1 cellular context compared by ENCODE assay signal in genomic region chr22:50216684-50217520, GRCh38.
TF ChIP-seq lines count a peak whose summit lies in the region.

No MANE protein-coding gene starts in this region.

TF ChIP-seq in HepG2, 621 proteins besides CTCF, POLR2A, EP300 and RAD21:
- TF ChIP-seq SPEN (CRISPR knock-in tag; IDR thresholded peaks at IDR 0.05; ENCODE audit: low read depth) (no peak), HDAC6 (IDR thresholded peaks at IDR 0.05; ENCODE audit: low read depth, low read length) (no peak), ZNF619 (CRISPR knock-in tag; IDR thresholded peaks at IDR 0.05) (no peak), HMGXB3 (CRISPR knock-in tag; IDR thresholded peaks at IDR 0.05; ENCODE audit: borderline replicate concordance) (no peak), SALL1 (CRISPR knock-in tag; IDR thresholded peaks at IDR 0.05) (no peak), TOE1 (CRISPR knock-in tag; IDR thresholded peaks at IDR 0.05) (no peak), ZNF713 (CRISPR knock-in tag; IDR thresholded peaks at IDR 0.05) (no peak), JUNB (CRISPR knock-in tag; IDR thresholded peaks at IDR 0.05; ENCODE audit: borderline replicate concordance) (no peak), POLR2G (IDR thresholded peaks at IDR 0.05; ENCODE audit: low read depth, low read length) (peak; percentile 38), ZNF557 (CRISPR knock-in tag; IDR thresholded peaks at IDR 0.05) (no peak), SIN3B (IDR thresholded peaks at IDR 0.05; ENCODE audit: low read length) (no peak), KLF6 (CRISPR knock-in tag; IDR thresholded peaks at IDR 0.05) (no peak), PRPF4 (IDR thresholded peaks at IDR 0.05; ENCODE audit: low read depth, low read length, poor library complexity, severe bottlenecking) (no peak), ZNF136 (CRISPR knock-in tag; IDR thresholded peaks at IDR 0.05; ENCODE audit: low read depth) (no peak), ERF (CRISPR knock-in tag; IDR thresholded peaks at IDR 0.05) (no peak), KDM5B (CRISPR knock-in tag; IDR thresholded peaks at IDR 0.05; ENCODE audit: borderline replicate concordance) (0 out of 2 replicates have a peak, but pooled peaks have one; percentile 29), SRSF4 (IDR thresholded peaks at IDR 0.05; ENCODE audit: low read depth, low read length, poor library complexity, severe bottlenecking) (no peak), PHB2 (IDR thresholded peaks at IDR 0.05; ENCODE audit: partially characterized antibody) (no peak), FOSL1 (CRISPR knock-in tag; IDR thresholded peaks at IDR 0.05; ENCODE audit: borderline replicate concordance) (no peak), MED8 (CRISPR knock-in tag; IDR thresholded peaks at IDR 0.05; ENCODE audit: insufficient replicate concordance) (peak; percentile 48), NCOA2 (CRISPR knock-in tag; IDR thresholded peaks at IDR 0.05) (no peak), RBFOX2 (IDR thresholded peaks at IDR 0.05; ENCODE audit: low read depth, low read length) (peak; percentile 38; the same call in 1 of the 2 replicates), IKZF5 (CRISPR knock-in tag; IDR thresholded peaks at IDR 0.05) (no peak), ZNF407 (CRISPR knock-in tag; IDR thresholded peaks at IDR 0.05; ENCODE audit: not compliant biosample characterization) (no peak), NR1H2 (CRISPR knock-in tag; IDR thresholded peaks at IDR 0.05; ENCODE audit: borderline replicate concordance, low read depth) (no peak), THAP11 (CRISPR knock-in tag; IDR thresholded peaks at IDR 0.05) (no peak), BRCA1 (CRISPR knock-in tag; IDR thresholded peaks at IDR 0.05) (no peak), MNT (IDR thresholded peaks at IDR 0.05) (no peak), HHEX (CRISPR knock-in tag; IDR thresholded peaks at IDR 0.05) (no peak), SP5 (CRISPR knock-in tag; IDR thresholded peaks at IDR 0.05; ENCODE audit: borderline replicate concordance, low read depth) (no peak), ZSCAN30 (CRISPR knock-in tag; IDR thresholded peaks at IDR 0.05) (no peak), ZNF639 (CRISPR knock-in tag; conservative IDR thresholded peaks at IDR 0.05) (no peak), KMT2B (CRISPR knock-in tag; IDR thresholded peaks at IDR 0.05) (no peak), DPF2 (CRISPR knock-in tag; IDR thresholded peaks at IDR 0.05; ENCODE audit: borderline replicate concordance, low read depth) (no peak), SMARCC2 (IDR thresholded peaks at IDR 0.05) (no peak), RFX3 (CRISPR knock-in tag; IDR thresholded peaks at IDR 0.05) (no peak), BRD4 (CRISPR knock-in tag; IDR thresholded peaks at IDR 0.05) (no peak), GTF3A (CRISPR knock-in tag; conservative IDR thresholded peaks at IDR 0.05) (no peak), THYN1 (CRISPR knock-in tag; IDR thresholded peaks at IDR 0.05; ENCODE audit: borderline replicate concordance, low read depth) (no peak), PHF20 (CRISPR knock-in tag; IDR thresholded peaks at IDR 0.05) (no peak), ZNF138 (CRISPR knock-in tag; IDR thresholded peaks at IDR 0.05; ENCODE audit: low read depth) (no peak), AGO2 (optimal IDR thresholded peaks at IDR 0.05; ENCODE audit: low read depth, low read length) (peak; percentile 92), ZNF615 (CRISPR knock-in tag; IDR thresholded peaks at IDR 0.05; ENCODE audit: borderline replicate concordance) (no peak)
TF ChIP-seq in HepG2: peak in this region for 5.
